Comparison of ENCODE assay signal across 8 cellular contexts in genomic region chr17:78337244-78338109, GRCh38. TPM values are rescaled to one million over a fixed set of nuclear protein-coding genes. Genes with fewer than 3 reads are reported as not detected.
DNase-seq lines count a peak whose midpoint lies in the region; ATAC-seq and TF ChIP-seq lines count a peak whose summit lies in the region.

No MANE protein-coding gene starts in this region.

- no peaks in the 10 kb centered on the region for H3K9me2 ChIP-seq in OCI-LY7 (ENCODE audit: insufficient read depth, low read length)

- H3K9me3 ChIP-seq in OCI-LY7 (ENCODE audit: low read length) (no peaks in the 10 kb centered on the region), left lung (no peaks in the 10 kb centered on the region)

- H3K27ac Mint-ChIP-seq in immature natural killer cell = no peak overlapping the region

- H3K4me2 ChIP-seq in OCI-LY7 (ENCODE audit: low read length) = peak overlapping the region; percentile 62

- no peaks in the 10 kb centered on the region for H3K36me3 ChIP-seq in OCI-LY7 (ENCODE audit: insufficient read depth, low read length)
- no peaks in the 10 kb centered on the region for H3K36me3 ChIP-seq in left lung

- intact Hi-C loops in OCI-LY7 (cut with micrococcal nuclease; ENCODE audit: unreplicated experiment) = no loop called here
- intact Hi-C loops in left lung (cut with DNase I) = no loop called here

- H2AFZ ChIP-seq in OCI-LY7 (ENCODE audit: low read length) = no peak overlapping the region

- H3K4me3 ChIP-seq in OCI-LY7 (ENCODE audit: low read depth, low read length, poor library complexity, severe bottlenecking) (peak overlapping the region; percentile 31), left lung (no peak overlapping the region)

- H3K36me3 Mint-ChIP-seq in immature natural killer cell = no peaks in the 10 kb centered on the region

- H3K27ac ChIP-seq in OCI-LY7 (ENCODE audit: low read depth, low read length, poor library complexity, severe bottlenecking) = no peak overlapping the region
- peak overlapping the region; percentile 11 to 73 for H3K27ac ChIP-seq in left lung

- peaks cover 11 to 16% of the 10 kb centered on the region in 2 donors for H3K4me1 Mint-ChIP-seq in immature natural killer cell

- no peaks in the 10 kb centered on the region for H3K79me2 ChIP-seq in OCI-LY7 (ENCODE audit: insufficient read depth, low read depth, low read length)

- peaks cover 1 to 12% (median 5%) of the 10 kb centered on the region in 3 donors for H3K27me3 Mint-ChIP-seq in immature natural killer cell (ENCODE audit: low read depth in 3 of 3)

- DNase-seq in EL = peak; percentile 97
- peak; percentile 66 for DNase-seq in OCI-LY7 (ENCODE audit: low spot score)
- DNase-seq in left lung = peak; percentile 78 to 83
- no peak for DNase-seq in NCI-H2029 treated with DMSO at 0.1 percent for 48 hours (lab: John Stamatoyannopoulos, UW)
- DNase-seq in GF-D8 (lab: John Stamatoyannopoulos, UW) = no peak
- DNase-seq in immature natural killer cell = no peak
- DNase-seq in occipital lobe (lab: John Stamatoyannopoulos, UW) = no peak

- H4K20me1 ChIP-seq in OCI-LY7 (ENCODE audit: insufficient read depth, low read length) = no peaks in the 10 kb centered on the region

- TF ChIP-seq CTCF in OCI-LY7 (conservative IDR thresholded peaks at IDR 0.05; ENCODE audit: low read length) (no peak), left lung (IDR thresholded peaks at IDR 0.05) (no peak)

- POLR2A ChIA-PET in OCI-LY7 (lab: Charles Lee) = interaction anchor here (0.6 to 0.7 kb wide), 3 partner anchors 55 to 276 kb away, joined by 3 to 4 read pairs (median 3); no protein-coding TSS in a partner anchor

- BruUV-seq in OCI-LY7 (replicated peaks; lab: Mats Ljungman, UMichigan) = no TSS peak

- CTCF ChIA-PET in OCI-LY7 (lab: Charles Lee; ENCODE audit: unreplicated experiment) = no interaction called here

- no peaks in the 10 kb centered on the region for H3K9me3 Mint-ChIP-seq in immature natural killer cell

- no peaks in the 10 kb centered on the region for H3K27me3 ChIP-seq in left lung

- H3K4me3 Mint-ChIP-seq in immature natural killer cell = no peak overlapping the region

- peak; percentile 50 for ATAC-seq in HG02571 (IDR thresholded peaks at IDR 0.05; ENCODE audit: unreplicated experiment)
- ATAC-seq in left lung = peak; percentile 20

- H3K4me1 ChIP-seq in OCI-LY7 (ENCODE audit: insufficient read depth, low read length, poor library complexity, severe bottlenecking) (peaks cover 29% of the 10 kb centered on the region), left lung (peaks cover 11 to 81% of the 10 kb centered on the region in 2 donors)

RNA-seq across cellular contexts. Expression of gene SOCS3, which starts 22.4 kb away (rescaled TPM):
- not detected in 2 replicates for total RNA-seq in OCI-LY7 (2014; rRNA removed; shearing (Covaris generic))
- not detected in 2 replicates for total RNA-seq in OCI-LY7 (2022)
- total RNA-seq in left lung = 100 to 1,000 TPM in 1 of 2 donors, 10 to 100 TPM in 1; 60.7 to 110 TPM
- polyA plus RNA-seq in immature natural killer cell = 10 to 100 TPM in 2 of 3 donors, 1 to 10 TPM in 1; 9.0 to 15.4 (median 10.6) TPM
- total RNA-seq in occipital lobe = 8.3 TPM

RNA-seq across cellular contexts. Expression of gene PGS1, which starts 41.0 kb away (rescaled TPM):
- total RNA-seq in OCI-LY7 (2014; rRNA removed; shearing (Covaris generic)) = 59.6 and 67.3 TPM in 2 replicates
- total RNA-seq in OCI-LY7 (2022) (61.3 and 68.2 TPM in 2 replicates), left lung (10 to 100 TPM; 63.4 to 83.6 TPM), occipital lobe (39.0 TPM)
- 10 to 100 TPM; 17.0 to 27.5 (median 27.2) TPM for polyA plus RNA-seq in immature natural killer cell

Comparison
In these comparisons a context has a peak if more than half of its experiments do, and no peak if none do; other contexts are left out.
1. DNase-seq: peak in EL (single experiment), OCI-LY7 (single experiment) and left lung (2 of 2); none in NCI-H2029 treated with DMSO at 0.1 percent for 48 hours (single experiment), GF-D8 (single experiment), immature natural killer cell (0 of 3) and occipital lobe (single experiment).